In the genomic region with DNA sequence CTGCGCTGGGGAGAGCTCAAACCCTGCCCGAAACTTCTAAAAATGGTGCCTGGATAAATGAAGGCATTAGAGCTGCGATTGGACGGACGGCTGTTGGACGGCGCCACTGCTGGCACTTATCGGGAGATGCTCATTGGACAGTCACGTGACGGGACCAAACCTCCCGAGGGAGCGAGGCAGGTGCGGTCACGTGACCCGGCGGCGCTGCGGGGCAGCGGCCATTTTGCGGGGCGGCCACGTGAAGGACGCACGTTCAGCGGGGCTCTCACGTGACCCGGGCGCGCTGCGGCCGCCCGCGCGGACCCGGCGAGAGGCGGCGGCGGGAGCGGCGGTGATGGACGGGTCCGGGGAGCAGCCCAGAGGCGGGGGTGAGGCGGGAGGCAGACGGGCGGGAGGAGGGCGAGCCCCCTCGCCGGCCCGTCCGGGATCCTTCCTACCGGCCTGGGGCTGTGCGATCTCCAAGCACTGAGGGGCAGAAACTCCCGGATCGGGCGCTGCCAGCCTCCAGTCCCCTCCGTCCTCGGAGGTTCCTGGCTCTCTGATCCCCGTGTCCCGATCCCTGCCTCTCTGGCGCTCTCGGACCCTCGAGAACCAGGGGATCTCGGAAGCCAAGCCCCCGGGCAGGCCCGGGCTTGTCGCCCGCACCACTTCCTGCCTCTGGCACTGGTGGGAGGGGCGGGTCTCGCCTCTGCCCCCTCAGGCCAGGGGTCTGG, we compare ENCODE assay signal across 8 cellular contexts. TPM values are rescaled to one million over a fixed set of nuclear protein-coding genes. Genes with fewer than 3 reads are reported as not detected.
DNase-seq lines count a peak whose midpoint lies in the region; ATAC-seq, FAIRE-seq and TF ChIP-seq lines count a peak whose summit lies in the region.

A gene (plus strand): TSS at position 281 of the 713 bp plus-strand sequence. CDS start 54 bp downstream, at position 335.

- CTCF ChIA-PET in HepG2 (lab: Yijun Ruan, JAX; ENCODE audit: low intra/inter-chr PET ratio, low total read pairs): no interaction called here

- H3K9me3 Mint-ChIP-seq in dendritic cell treated with granulocyte-macrophage colony-stimulating factor and Interleukin-4, amounts not matched to agents 40 ng/mL and 50 ng/mL, for 4 days: no peaks in the 10 kb centered on the region

- H3K4me1 Mint-ChIP-seq in dendritic cell treated with granulocyte-macrophage colony-stimulating factor and Interleukin-4, amounts not matched to agents 40 ng/mL and 50 ng/mL, for 4 days (ENCODE audit: low read depth): peaks cover 69% of the 10 kb centered on the region

- BruUV-seq in HepG2 (replicated peaks; lab: Mats Ljungman, UMichigan): TSS peak; percentile 86

- POLR2A ChIA-PET in HepG2 (lab: Yijun Ruan, JAX): interaction anchor here (0.6 to 7.8 kb wide), 13 partner anchors 7 to 148 kb away, joined by 3 to 153 read pairs (median 10); a partner anchor contains a TSS

- H3K9ac ChIP-seq in HepG2 (ENCODE audit: insufficient read depth, low read depth, low read length): peak within 1 kb of the TSS; percentile 89

- no peaks in the 10 kb centered on the region; the same call in 1 of the 2 replicates for H4K20me1 ChIP-seq in HepG2 (ENCODE audit: insufficient read depth, low read length)

- TF ChIP-seq POLR2A in HepG2 (IDR thresholded peaks at IDR 0.05; ENCODE audit: insufficient read depth in 1 of 2, low read depth in 2 of 2, low read length in 2 of 2): peak in 1 of 2 experiments; percentile 69; a peak in 3 of 4 replicates

- peak within 1 kb of the TSS; percentile 76 to 84 (median 81) for H3K4me3 ChIP-seq in HepG2 (replicated peaks in 1 of 3; ENCODE audit: insufficient read depth in 1 of 3, low read depth in 2 of 3, low read length in 3 of 3)

- H3K27ac Mint-ChIP-seq in dendritic cell treated with granulocyte-macrophage colony-stimulating factor and Interleukin-4, amounts not matched to agents 40 ng/mL and 50 ng/mL, for 4 days: peak within 1 kb of the TSS; percentile 87

- peaks cover 85% of the 10 kb centered on the region for H3K4me1 ChIP-seq in HepG2 (ENCODE audit: insufficient read depth, low read length)

- peak within 1 kb of the TSS; percentile 77 for H3K27ac ChIP-seq in C4-2B
- H3K27ac ChIP-seq in HepG2 (ENCODE audit: extremely low read length, insufficient read depth, low read length): peak within 1 kb of the TSS; percentile 82

- H3K4me2 ChIP-seq in HepG2 (ENCODE audit: low read depth, low read length): peak within 1 kb of the TSS; percentile 97

- TF ChIP-seq EP300 in HepG2 (IDR thresholded peaks at IDR 0.05; ENCODE audit: low read depth in 2 of 2, low read length in 2 of 2) (peak in 1 of 2 experiments; percentile 25; a peak in 1 of 4 replicates), HepG2 (CRISPR knock-in tag; IDR thresholded peaks at IDR 0.05; ENCODE audit: borderline replicate concordance) (no peak)

- peaks cover 43% of the 10 kb centered on the region for H3K36me3 Mint-ChIP-seq in dendritic cell treated with granulocyte-macrophage colony-stimulating factor and Interleukin-4, amounts not matched to agents 40 ng/mL and 50 ng/mL, for 4 days (ENCODE audit: low read depth)

- in situ Hi-C loops in HepG2 (cut with HindIII; ENCODE audit: extremely low pct_ligation_motif_present, low pct_unique_long_range_greater_than_20kb): no loop called here

- no peak within 1 kb of the TSS for H2AFZ ChIP-seq in HepG2 (ENCODE audit: low read length)

- intact Hi-C loops in dendritic cell treated with granulocyte-macrophage colony-stimulating factor and Interleukin-4, amounts not matched to agents 40 ng/mL and 50 ng/mL, for 4 days (cut with micrococcal nuclease): no loop called here
- intact Hi-C loops in HepG2 (cut with micrococcal nuclease; ENCODE audit: unreplicated experiment): no loop called here

- DNase-seq in NCI-H748 (lab: John Stamatoyannopoulos, UW; ENCODE audit: unreplicated experiment): peak; percentile 100
- DNase-seq in activated CD4-positive, alpha-beta T cell treated with anti-CD3 and anti-CD28 coated beads, Interleukin-2, amount 50 U/mL, for 4 hours: peak; percentile 77 to 80
- peak; percentile 96 for DNase-seq in HepG2 (ENCODE audit: low spot score)
- DNase-seq in stimulated activated CD4-positive, alpha-beta T cell treated with anti-CD3 and anti-CD28 coated beads, Interleukin-2, amount 100 ng/mL, for 48 hours: peak; percentile 95 to 97

- 0% methylated on average over 11 of the region's 71 CpGs for WGBS in HepG2 (ENCODE audit: low lambda C conversion rate)

- H3K79me2 ChIP-seq in HepG2 (ENCODE audit: insufficient read depth, low read length): peaks cover 19% of the 10 kb centered on the region

- no peaks in the 10 kb centered on the region for H3K27me3 ChIP-seq in HepG2 (ENCODE audit: control insufficient read depth in 1 of 2, insufficient read depth in 2 of 2, low read length in 2 of 2)

- no peaks in the 10 kb centered on the region for H3K9me3 ChIP-seq in HepG2 (ENCODE audit: low read length)

- FAIRE-seq in HepG2 (lab: Jason Lieb, UNC): peak; percentile 85

- peak; percentile 79 for ATAC-seq in GM19351 (IDR thresholded peaks at IDR 0.05; ENCODE audit: unreplicated experiment)
- peak; percentile 83 for ATAC-seq in HG03520 (IDR thresholded peaks at IDR 0.05; ENCODE audit: unreplicated experiment)
- peak; percentile 81 for ATAC-seq in HepG2

- H3K36me3 ChIP-seq in HepG2 (replicated peaks in 1 of 2; ENCODE audit: control insufficient read depth in 1 of 2, insufficient read depth in 2 of 2, low read length in 2 of 2): peaks cover 2 to 3% of the 10 kb centered on the region in 2 experiments; a peak in 1 of 5 replicates

- peak within 1 kb of the TSS; percentile 85 for H3K4me3 Mint-ChIP-seq in dendritic cell treated with granulocyte-macrophage colony-stimulating factor and Interleukin-4, amounts not matched to agents 40 ng/mL and 50 ng/mL, for 4 days

- TF ChIP-seq RAD21 in HepG2 (CRISPR knock-in tag; IDR thresholded peaks at IDR 0.05): peak; percentile 71

- peaks cover 8% of the 10 kb centered on the region for H3K27me3 Mint-ChIP-seq in dendritic cell treated with granulocyte-macrophage colony-stimulating factor and Interleukin-4, amounts not matched to agents 40 ng/mL and 50 ng/mL, for 4 days

- TF ChIP-seq CTCF in C4-2B (conservative IDR thresholded peaks at IDR 0.05) (no peak), HepG2 (CRISPR knock-in tag; IDR thresholded peaks at IDR 0.05) (peak; percentile 47)

TF ChIP-seq in HepG2, 621 proteins besides CTCF, POLR2A, EP300 and RAD21 (continues in another document):
- TF ChIP-seq FOXK1 (CRISPR knock-in tag; IDR thresholded peaks at IDR 0.05; ENCODE audit: borderline replicate concordance, low read depth): peak; percentile 78; the same call in 1 of the 2 replicates
- TF ChIP-seq ZNF335 (CRISPR knock-in tag; IDR thresholded peaks at IDR 0.05): 0 out of 2 replicates have a peak, but pooled peaks have one; percentile 19
- TF ChIP-seq HNRNPLL (IDR thresholded peaks at IDR 0.05; ENCODE audit: low read depth, low read length, poor library complexity, severe bottlenecking): peak; percentile 39
- no peak for TF ChIP-seq PHB2 (IDR thresholded peaks at IDR 0.05; ENCODE audit: partially characterized antibody)
- TF ChIP-seq, protein P1, sequence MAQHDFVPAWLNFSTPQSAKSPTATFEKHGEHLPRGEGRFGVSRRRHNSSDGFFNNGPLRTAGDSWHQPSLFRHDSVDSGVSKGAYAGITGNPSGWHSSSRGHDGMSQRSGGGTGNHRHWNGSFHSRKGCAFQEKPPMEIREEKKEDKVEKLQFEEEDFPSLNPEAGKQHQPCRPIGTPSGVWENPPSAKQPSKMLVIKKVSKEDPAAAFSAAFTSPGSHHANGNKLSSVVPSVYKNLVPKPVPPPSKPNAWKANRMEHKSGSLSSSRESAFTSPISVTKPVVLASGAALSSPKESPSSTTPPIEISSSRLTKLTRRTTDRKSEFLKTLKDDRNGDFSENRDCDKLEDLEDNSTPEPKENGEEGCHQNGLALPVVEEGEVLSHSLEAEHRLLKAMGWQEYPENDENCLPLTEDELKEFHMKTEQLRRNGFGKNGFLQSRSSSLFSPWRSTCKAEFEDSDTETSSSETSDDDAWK (CRISPR knock-in tag; IDR thresholded peaks at IDR 0.05): no peak
- no peak for TF ChIP-seq NR2F6 (IDR thresholded peaks at IDR 0.05)
- peak; percentile 13; the same call in 1 of the 2 replicates for TF ChIP-seq NR2F6 (CRISPR knock-in tag; IDR thresholded peaks at IDR 0.05)
- no peak for TF ChIP-seq KDM4B (CRISPR knock-in tag; IDR thresholded peaks at IDR 0.05)
- peak; percentile 60 for TF ChIP-seq NFYB (CRISPR knock-in tag; IDR thresholded peaks at IDR 0.05)
- 0 out of 2 replicates have a peak, but pooled peaks have one; percentile 39 for TF ChIP-seq JUN (CRISPR knock-in tag; IDR thresholded peaks at IDR 0.05)
- TF ChIP-seq KAT7 (CRISPR knock-in tag; IDR thresholded peaks at IDR 0.05; ENCODE audit: borderline replicate concordance): peak; percentile 57; the same call in 1 of the 2 replicates
- 0 out of 2 replicates have a peak, but pooled peaks have one; percentile 62 for TF ChIP-seq EEA1 (CRISPR knock-in tag; IDR thresholded peaks at IDR 0.05; ENCODE audit: borderline replicate concordance)

RNA-seq across cellular contexts. Expression of the gene that starts here (rescaled TPM):
- 167 and 176 TPM in 2 replicates for total RNA-seq in HepG2 (2016; rRNA removed; fragmentation: Illumina TruSeq; extraction: Trizol)
- 230 and 246 TPM in 2 replicates for total RNA-seq in HepG2 (2016; cell fraction: cytosol; rRNA removed; fragmentation: Illumina TruSeq; extraction: Trizol; ENCODE audit: low read depth)
- 165 and 193 TPM in 2 replicates for total RNA-seq in HepG2 (2016; cell fraction: insoluble cytoplasmic fraction; rRNA removed; fragmentation: Illumina TruSeq; extraction: Trizol)
- 237 and 254 TPM in 2 replicates for total RNA-seq in HepG2 (2016; cell fraction: membrane; rRNA removed; fragmentation: Illumina TruSeq; extraction: Trizol)
- 96.5 and 102 TPM in 2 replicates for total RNA-seq in HepG2 (2016; cell fraction: nucleus; rRNA removed; fragmentation: Illumina TruSeq; extraction: Trizol)
- 139 and 164 TPM in 2 replicates for polyA plus RNA-seq in HepG2 (2011; rRNA removed)
- polyA plus RNA-seq in HepG2 (2011; cell fraction: cytosol; rRNA removed): 118 and 159 TPM in 2 replicates
- polyA plus RNA-seq in HepG2 (2011; cell fraction: nucleus; rRNA removed): 330 and 345 TPM in 2 replicates
- polyA plus RNA-seq in HepG2 (2012): 158 and 165 TPM in 2 replicates
- polyA plus RNA-seq in HepG2 (2016; cell fraction: cytosol; fragmentation: Illumina TruSeq; extraction: Trizol; ENCODE audit: low read depth): 324 and 380 TPM in 2 replicates
- 326 and 339 TPM in 2 replicates for polyA plus RNA-seq in HepG2 (2016; cell fraction: insoluble cytoplasmic fraction; fragmentation: Illumina TruSeq; extraction: Trizol; ENCODE audit: low read depth)
- 331 and 356 TPM in 2 replicates for polyA plus RNA-seq in HepG2 (2016; cell fraction: membrane; fragmentation: Illumina TruSeq; extraction: Trizol; ENCODE audit: low read depth)
- 298 and 326 TPM in 2 replicates for polyA plus RNA-seq in HepG2 (2016; cell fraction: nucleus; fragmentation: Illumina TruSeq; extraction: Trizol; ENCODE audit: insufficient read depth, low read depth)
- 81.2 and 143 TPM in 2 replicates for polyA minus RNA-seq in HepG2 (2011; rRNA and poly(A)+ RNA removed; ENCODE audit: low replicate concordance)
- polyA minus RNA-seq in HepG2 (2011; cell fraction: cytosol; rRNA and poly(A)+ RNA removed): 66.1 and 82.4 TPM in 2 replicates
- 85.3 and 90.1 TPM in 2 replicates for polyA minus RNA-seq in HepG2 (2011; cell fraction: nucleus; rRNA and poly(A)+ RNA removed)

Comparison
In these comparisons a context has a peak if more than half of its experiments do, and no peak if none do; other contexts are left out.
1. Peak in every context shown above with its lines: DNase-seq, ATAC-seq, H3K4me3 ChIP-seq and H3K27ac ChIP-seq.